Comparison of ENCODE assay signal across 9 cellular contexts in the genomic region with DNA sequence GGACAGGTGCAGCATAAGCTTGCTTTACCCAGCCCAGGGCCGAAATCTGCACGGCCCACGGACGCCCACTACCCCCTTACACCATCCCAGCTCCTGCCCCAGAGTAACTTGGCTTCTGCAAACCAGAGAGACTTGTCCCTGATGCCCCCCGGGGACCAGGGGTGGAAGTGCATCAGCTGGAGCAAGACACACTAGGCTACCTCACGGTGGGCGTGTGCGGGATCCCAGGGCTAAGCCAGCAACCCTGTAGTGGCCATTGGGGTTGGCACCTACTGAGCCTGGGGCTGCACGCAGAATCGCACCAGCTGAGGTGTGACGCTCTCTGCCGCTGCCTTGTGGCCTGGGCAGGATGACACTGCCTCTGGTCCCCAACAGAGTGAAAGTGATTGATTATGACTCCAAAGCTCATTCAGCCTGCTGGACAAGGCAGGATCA. TPM values are rescaled to one million over a fixed set of nuclear protein-coding genes. Genes with fewer than 3 reads are reported as not detected.
A peak's percentile ranks its signal among the peaks of the same experiment; 100 is the strongest.
DNase-seq lines count a peak whose midpoint lies in the region; ATAC-seq, FAIRE-seq and TF ChIP-seq lines count a peak whose summit lies in the region.
"Had no signal": no experiment of that assay in that cellular context is flagged by ENCODE, and none has a peak within 500 bp of the region (broad histone marks: within the 10 kb centered on the region; RNA-seq: fewer than 3 reads in every experiment).

No MANE protein-coding gene starts in this region.

- DNase-seq in NCI-H1417 (lab: John Stamatoyannopoulos, UW) (peak in 2 of 3 experiments; percentile 18 to 26), NCI-H1417 treated with DMSO at 0.1 percent for 48 hours (lab: John Stamatoyannopoulos, UW) (no peak), PC-3 (peak; percentile 14), GM12878 (ENCODE audit: low read depth, low spot score) (no peak)

- SMC1A ChIA-PET in GM12878 (lab: Charles Lee; ENCODE audit: uncharacterized antibody, unreplicated experiment), result interaction anchor here (0.6 to 1.0 kb wide), 2 partner anchors 32 to 203 kb away, joined by 3 read pairs; no protein-coding TSS in a partner anchor

- H3F3A ChIP-seq in PC-3 (ENCODE audit: low read length, unreplicated experiment), result peaks cover 4% of the 10 kb centered on the region

- POLR2A ChIA-PET in PC-3 (lab: Charles Lee; ENCODE audit: unreplicated experiment) (no interaction called here), GM12878 (lab: Charles Lee) (no interaction called here)

- CTCF ChIA-PET in PC-3 (lab: Charles Lee), result no interaction called here
- CTCF ChIA-PET in GM12878 (lab: Yijun Ruan, JAX), result interaction anchor here (0.6 to 1.2 kb wide), 4 partner anchors 65 to 477 kb away, joined by 3 to 4 read pairs (median 4); no protein-coding TSS in a partner anchor

- H2AFZ ChIP-seq in PC-3 (ENCODE audit: low read length) (no peak overlapping the region), GM12878 (ENCODE audit: control insufficient read depth, low read depth, low read length) (no peak overlapping the region)

- no peaks in the 10 kb centered on the region for H3K9me2 ChIP-seq in PC-3 (replicated peaks; ENCODE audit: low read length)

- TF ChIP-seq CTCF in PC-3 (conservative IDR thresholded peaks at IDR 0.05; ENCODE audit: low read depth, low read length) (peak; percentile 41), GM12878 (IDR thresholded peaks at IDR 0.05 in 2 of 3, conservative IDR thresholded peaks at IDR 0.05 in 1 of 3; ENCODE audit: control insufficient read depth in 2 of 3, extremely low read depth in 1 of 3, insufficient read depth in 1 of 3, low read depth in 3 of 3, low read length in 3 of 3) (peak; percentile 42 to 60 (median 44); a peak in 5 of 6 replicates)

- peak; percentile 38; the same call in 1 of the 2 replicates for TF ChIP-seq RAD21 in GM12878 (IDR thresholded peaks at IDR 0.05; ENCODE audit: insufficient read depth, low read depth, low read length)

- 81% methylated on average over 12 of the region's 12 CpGs for WGBS in GM12878 (ENCODE audit: insufficient coverage, insufficient replicate concordance, low lambda C conversion rate, missing lambda C conversion rate)

- BruUV-seq in PC-3 (replicated peaks; lab: Mats Ljungman, UMichigan) (no TSS peak), GM12878 (replicated peaks; lab: Mats Ljungman, UMichigan) (no TSS peak)

- peak overlapping the region; percentile 87 for H3K27ac ChIP-seq in PC-3 (ENCODE audit: low read length)
- no peak overlapping the region for H3K27ac ChIP-seq in GM12878 (ENCODE audit: control insufficient read depth, insufficient read depth)
- H3K27ac ChIP-seq in muscle layer of colon (ENCODE audit: low read depth, low read length), result peak overlapping the region; percentile 59

- H3K9me3 ChIP-seq in PC-3 (ENCODE audit: low read length) (no peaks in the 10 kb centered on the region), GM12878 (replicated peaks; ENCODE audit: control insufficient read depth, insufficient read depth, low read length) (no peaks in the 10 kb centered on the region), muscle layer of colon (ENCODE audit: low read length) (no peaks in the 10 kb centered on the region)

- H3K4me1 ChIP-seq in PC-3 (ENCODE audit: insufficient read depth, low read length) (peaks cover 52% of the 10 kb centered on the region), GM12878 (ENCODE audit: control insufficient read depth, insufficient read depth, low read length) (peaks cover 8% of the 10 kb centered on the region), muscle layer of colon (ENCODE audit: insufficient read depth, low read length) (peaks cover 43% of the 10 kb centered on the region)

- TF ChIP-seq POLR2A in GM12878 (IDR thresholded peaks at IDR 0.05; ENCODE audit: low read depth, low read length), result no peak

- in situ Hi-C loops in GM12878 (cut with MboI), result no loop called here

- H3K27me3 ChIP-seq in PC-3 (ENCODE audit: low read length), result no peaks in the 10 kb centered on the region
- H3K27me3 ChIP-seq in GM12878 (replicated peaks in 1 of 2; ENCODE audit: control insufficient read depth in 2 of 2, insufficient read depth in 2 of 2, low read length in 1 of 2), result no peaks in the 10 kb centered on the region
- H3K27me3 ChIP-seq in muscle layer of colon (ENCODE audit: control insufficient read depth in 1 of 2, insufficient read depth in 2 of 2, low read length in 2 of 2), result no peaks in the 10 kb centered on the region

- ATAC-seq in PC-3 (no peak), GM12878 (peak; percentile 89), HG03571 (IDR thresholded peaks at IDR 0.05; ENCODE audit: unreplicated experiment) (no peak), HG02938 (IDR thresholded peaks at IDR 0.05; ENCODE audit: unreplicated experiment) (no peak), GM21423 (IDR thresholded peaks at IDR 0.05; ENCODE audit: unreplicated experiment) (no peak)

- no peak for FAIRE-seq in GM12878 (lab: Jason Lieb, UNC)
- FAIRE-seq: islet of Langerhans had no signal

- intact Hi-C loops in PC-3 (cut with micrococcal nuclease) (no loop called here), GM12878 (cut with micrococcal nuclease; ENCODE audit: unreplicated experiment) (no loop called here)

- peaks cover 14% of the 10 kb centered on the region for H3K79me2 ChIP-seq in PC-3 (ENCODE audit: low read length)
- peaks cover 7% of the 10 kb centered on the region for H3K79me2 ChIP-seq in GM12878 (ENCODE audit: control insufficient read depth, insufficient read depth, low read length)

- peak overlapping the region; percentile 56 for H3K4me2 ChIP-seq in PC-3 (ENCODE audit: low read length)
- no peak overlapping the region for H3K4me2 ChIP-seq in GM12878 (ENCODE audit: control insufficient read depth, insufficient read depth)

- TF ChIP-seq EP300 in GM12878 (IDR thresholded peaks at IDR 0.05; ENCODE audit: borderline replicate concordance in 1 of 2, control insufficient read depth in 1 of 2, low read depth in 2 of 2, low read length in 2 of 2), result no peak

- H3K9ac ChIP-seq in PC-3 (ENCODE audit: low read length), result 0 out of 2 replicates have a peak overlapping the region, but pooled peaks have one; percentile 37
- no peak overlapping the region for H3K9ac ChIP-seq in GM12878 (ENCODE audit: control insufficient read depth, insufficient read depth, low read length)
- no peak overlapping the region for H3K9ac ChIP-seq in muscle layer of colon (ENCODE audit: low read length)

- H3K4me3 ChIP-seq in PC-3 (ENCODE audit: low read length) (peak overlapping the region; percentile 24; the same call in 1 of the 2 replicates), GM12878 (no peak overlapping the region), muscle layer of colon (ENCODE audit: low read depth in 1 of 2, low read length in 2 of 2) (no peak overlapping the region)

- H3K36me3 ChIP-seq in PC-3 (ENCODE audit: low read depth, low read length), result no peaks in the 10 kb centered on the region
- H3K36me3 ChIP-seq in GM12878 (ENCODE audit: control insufficient read depth in 2 of 2, insufficient read depth in 2 of 2, low read length in 1 of 2), result no peaks in the 10 kb centered on the region
- H3K36me3 ChIP-seq in muscle layer of colon (ENCODE audit: insufficient read depth, low read length), result no peaks in the 10 kb centered on the region

- no peaks in the 10 kb centered on the region for H4K20me1 ChIP-seq in PC-3 (ENCODE audit: low read length)
- no peaks in the 10 kb centered on the region for H4K20me1 ChIP-seq in GM12878 (ENCODE audit: control insufficient read depth, insufficient read depth)

- RAD21 ChIA-PET in GM12878 (lab: Charles Lee; ENCODE audit: unreplicated experiment), result interaction anchor here (1.1 kb wide), 1 partner anchor 194 kb away, joined by 3 read pairs; no protein-coding TSS in a partner anchor

RNA-seq across cellular contexts. Expression of a gene that starts 6.1 kb away (rescaled TPM):
- total RNA-seq in PC-3 (2014; rRNA removed), result 4.9 and 5.8 TPM in 2 replicates
- 19.1 and 19.8 TPM in 2 replicates for total RNA-seq in GM12878 (2013; cell fraction: nucleolus; rRNA removed)
- 11.2 and 14.1 TPM in 2 replicates for total RNA-seq in GM12878 (2014; rRNA removed)
- 9.8 and 11.1 TPM in 2 replicates for total RNA-seq in GM12878 (2014; rRNA removed; fragmentation: Illumina TruSeq; extraction: Trizol)
- 10.2 and 12.4 TPM in 2 replicates for total RNA-seq in GM12878 (2021)
- polyA plus RNA-seq in GM12878 (2011; ENCODE audit: low read depth), result 3.7 TPM
- polyA plus RNA-seq in GM12878 (2011; rRNA removed), result 9.9 and 12.2 TPM in 2 replicates
- 12.5 and 12.8 TPM in 2 replicates for polyA plus RNA-seq in GM12878 (2011; cell fraction: cytosol; rRNA removed)
- 16.2 and 16.3 TPM in 2 replicates for polyA plus RNA-seq in GM12878 (2011; cell fraction: nucleus; rRNA removed)
- polyA plus RNA-seq in GM12878 (2012), result 4.7 and 6.1 TPM in 2 replicates
- polyA plus RNA-seq in GM12878 (2014; fragmentation: Illumina TruSeq; extraction: Trizol), result 9.5 and 11.9 TPM in 2 replicates
- polyA plus RNA-seq in GM12878 (2014; fragmentation: Nextera tagmentation; extraction: Ambion mirVana), result 1 to 10 TPM; 1.8 to 2.0 TPM
- polyA plus RNA-seq in GM12878 (2014; rRNA removed), result 8.7 and 9.3 TPM in 2 replicates
- 10 to 100 TPM; 12.9 to 14.0 TPM for polyA plus RNA-seq in GM12878 (2016; fragmentation: Nextera tagmentation; extraction: Ambion mirVana)
- 23.2 and 26.5 TPM in 2 replicates for polyA minus RNA-seq in GM12878 (2011; rRNA and poly(A)+ RNA removed)
- 4.4 and 6.8 TPM in 2 replicates for polyA minus RNA-seq in GM12878 (2011; cell fraction: cytosol; rRNA and poly(A)+ RNA removed)
- 7.5 and 11.7 TPM in 2 replicates for polyA minus RNA-seq in GM12878 (2011; cell fraction: nucleus; rRNA and poly(A)+ RNA removed)

RNA-seq across cellular contexts. Expression of a gene that starts 21.1 kb away (rescaled TPM):
- total RNA-seq in PC-3 (2014; rRNA removed) (29.0 and 43.7 TPM in 2 replicates), GM12878 (2014; rRNA removed) (11.4 and 17.5 TPM in 2 replicates), GM12878 (2014; rRNA removed; fragmentation: Illumina TruSeq; extraction: Trizol) (4.6 and 4.7 TPM in 2 replicates), GM12878 (2021) (13.3 and 13.7 TPM in 2 replicates)
- 11.3 and 13.6 TPM in 2 replicates for total RNA-seq in GM12878 (2013; cell fraction: nucleolus; rRNA removed)
- 5.3 TPM for polyA plus RNA-seq in GM12878 (2011; ENCODE audit: low read depth)
- polyA plus RNA-seq in GM12878 (2011; rRNA removed) (2.9 and 6.3 TPM in 2 replicates), GM12878 (2014; fragmentation: Illumina TruSeq; extraction: Trizol) (1.6 and 3.3 TPM in 2 replicates), GM12878 (2014; fragmentation: Nextera tagmentation; extraction: Ambion mirVana) (1 to 10 TPM in 1 of 2 experiments, under 1 TPM in 1; 0.31 to 1.4 TPM), GM12878 (2014; rRNA removed) (13.9 and 16.3 TPM in 2 replicates), GM12878 (2016; fragmentation: Nextera tagmentation; extraction: Ambion mirVana) (10 to 100 TPM; 16.8 to 22.7 TPM)
- 7.4 and 13.6 TPM in 2 replicates for polyA plus RNA-seq in GM12878 (2011; cell fraction: cytosol; rRNA removed)
- 24.0 and 30.3 TPM in 2 replicates for polyA plus RNA-seq in GM12878 (2011; cell fraction: nucleus; rRNA removed)
- 9.2 and 9.4 TPM in 2 replicates for polyA plus RNA-seq in GM12878 (2012)
- polyA minus RNA-seq in GM12878 (2011; rRNA and poly(A)+ RNA removed), result 5.9 and 12.9 TPM in 2 replicates
- 7.0 and 9.9 TPM in 2 replicates for polyA minus RNA-seq in GM12878 (2011; cell fraction: cytosol; rRNA and poly(A)+ RNA removed)
- 5.0 and 11.5 TPM in 2 replicates for polyA minus RNA-seq in GM12878 (2011; cell fraction: nucleus; rRNA and poly(A)+ RNA removed)

RNA-seq across cellular contexts. Expression of a gene that starts 33.2 kb away (rescaled TPM):
- total RNA-seq in PC-3 (2014; rRNA removed) (1,109 and 1,417 TPM in 2 replicates), GM12878 (2014; rRNA removed) (2,340 and 2,418 TPM in 2 replicates), GM12878 (2014; rRNA removed; fragmentation: Illumina TruSeq; extraction: Trizol) (4,535 and 4,622 TPM in 2 replicates), GM12878 (2021) (2,052 and 2,163 TPM in 2 replicates)
- 532 and 580 TPM in 2 replicates for total RNA-seq in GM12878 (2013; cell fraction: nucleolus; rRNA removed)
- 4,165 TPM for polyA plus RNA-seq in GM12878 (2011; ENCODE audit: low read depth)
- polyA plus RNA-seq in GM12878 (2011; rRNA removed) (2,640 and 2,932 TPM in 2 replicates), GM12878 (2014; fragmentation: Illumina TruSeq; extraction: Trizol) (4,925 and 5,544 TPM in 2 replicates), GM12878 (2014; fragmentation: Nextera tagmentation; extraction: Ambion mirVana) (1,000 to 10,000 TPM; 3,077 to 3,412 TPM), GM12878 (2014; rRNA removed) (3,446 and 3,776 TPM in 2 replicates), GM12878 (2016; fragmentation: Nextera tagmentation; extraction: Ambion mirVana) (1,000 to 10,000 TPM in 1 of 2 experiments, 100 to 1,000 TPM in 1; 961 to 1,005 TPM)
- 2,904 and 3,567 TPM in 2 replicates for polyA plus RNA-seq in GM12878 (2011; cell fraction: cytosol; rRNA removed)
- polyA plus RNA-seq in GM12878 (2011; cell fraction: nucleus; rRNA removed), result 879 and 937 TPM in 2 replicates
- 3,068 and 4,412 TPM in 2 replicates for polyA plus RNA-seq in GM12878 (2012)
- polyA minus RNA-seq in GM12878 (2011; rRNA and poly(A)+ RNA removed), result 712 and 1,069 TPM in 2 replicates
- polyA minus RNA-seq in GM12878 (2011; cell fraction: cytosol; rRNA and poly(A)+ RNA removed), result 520 and 541 TPM in 2 replicates
- polyA minus RNA-seq in GM12878 (2011; cell fraction: nucleus; rRNA and poly(A)+ RNA removed), result 259 and 431 TPM in 2 replicates

RNA-seq across cellular contexts. Expression of a gene that starts 33.3 kb away (rescaled TPM):
- 9.6 and 11.1 TPM in 2 replicates for total RNA-seq in PC-3 (2014; rRNA removed)
- total RNA-seq in GM12878 (2013; cell fraction: nucleolus; rRNA removed), result 60.8 and 70.8 TPM in 2 replicates
- 13.1 and 13.7 TPM in 2 replicates for total RNA-seq in GM12878 (2014; rRNA removed)
- total RNA-seq in GM12878 (2014; rRNA removed; fragmentation: Illumina TruSeq; extraction: Trizol), result 5.8 and 5.9 TPM in 2 replicates
- total RNA-seq in GM12878 (2021), result 18.9 and 20.4 TPM in 2 replicates
- polyA plus RNA-seq in GM12878 (2011; ENCODE audit: low read depth), result 6.8 TPM
- 7.5 and 9.7 TPM in 2 replicates for polyA plus RNA-seq in GM12878 (2011; rRNA removed)
- polyA plus RNA-seq in GM12878 (2011; cell fraction: cytosol; rRNA removed), result 8.2 and 10.8 TPM in 2 replicates
- polyA plus RNA-seq in GM12878 (2011; cell fraction: nucleus; rRNA removed), result 44.3 and 44.5 TPM in 2 replicates
- polyA plus RNA-seq in GM12878 (2012), result 12.3 and 17.2 TPM in 2 replicates
- polyA plus RNA-seq in GM12878 (2014; fragmentation: Illumina TruSeq; extraction: Trizol), result 4.5 and 6.9 TPM in 2 replicates
- polyA plus RNA-seq in GM12878 (2014; fragmentation: Nextera tagmentation; extraction: Ambion mirVana), result under 1 TPM; 0.14 to 0.53 TPM
- 14.3 and 14.8 TPM in 2 replicates for polyA plus RNA-seq in GM12878 (2014; rRNA removed)
- 10 to 100 TPM; 18.4 to 23.4 TPM for polyA plus RNA-seq in GM12878 (2016; fragmentation: Nextera tagmentation; extraction: Ambion mirVana)
- 7.3 and 16.4 TPM in 2 replicates for polyA minus RNA-seq in GM12878 (2011; rRNA and poly(A)+ RNA removed)
- 3.2 and 6.8 TPM in 2 replicates for polyA minus RNA-seq in GM12878 (2011; cell fraction: cytosol; rRNA and poly(A)+ RNA removed)
- polyA minus RNA-seq in GM12878 (2011; cell fraction: nucleus; rRNA and poly(A)+ RNA removed), result 22.5 and 27.0 TPM in 2 replicates

Comparison
In these comparisons a context has a peak if more than half of its experiments do, and no peak if none do; other contexts are left out.
1. DNase-seq: peak in NCI-H1417 (2 of 3) and PC-3 (single experiment); none in NCI-H1417 treated with DMSO at 0.1 percent for 48 hours (single experiment) and GM12878 (single experiment).